Comparison of ENCODE assay signal across 9 cellular contexts in genomic region chr7:139618482-139619366, GRCh38.
A peak's percentile ranks its signal among the peaks of the same experiment; 100 is the strongest.
DNase-seq lines count a peak whose midpoint lies in the region; ATAC-seq, FAIRE-seq and TF ChIP-seq lines count a peak whose summit lies in the region.
"Had no signal": no experiment of that assay in that cellular context is flagged by ENCODE, and none has a peak within 500 bp of the region (broad histone marks: within the 10 kb centered on the region; RNA-seq: fewer than 3 reads in every experiment).

No MANE protein-coding gene starts in this region.

- H2AFZ ChIP-seq in OCI-LY3 (ENCODE audit: low read depth, low read length), result no peak overlapping the region

- DNase-seq in A549 (ENCODE audit: low read depth in 1 of 2, low spot score in 1 of 2) (peak; percentile 57 to 63), GM10266 (ENCODE audit: extremely low spot score) (no peak), adipocyte (ENCODE audit: low read depth) (peak; percentile 70), iPS-NIHi7 (ENCODE audit: extremely low spot score) (peak; percentile 66)
- peak; percentile 14 to 23 (median 19) for DNase-seq in stimulated activated CD4-positive, alpha-beta T cell treated with anti-CD3 and anti-CD28 coated beads, TNF-alpha, amount 100 ng/mL, for 4 hours (ENCODE audit: low read depth in 3 of 3)

- CTCF ChIA-PET in A549 (lab: Yijun Ruan, JAX), result interaction anchor here (0.5 to 7.8 kb wide), 41 partner anchors 9 to 719 kb away, joined by 3 to 167 read pairs (median 4); partner anchors contain the start of gene PARP12

- TF ChIP-seq CTCF in A549 (IDR thresholded peaks at IDR 0.05) (peak; percentile 69), GM10266 (IDR thresholded peaks at IDR 0.05; ENCODE audit: control insufficient read depth, insufficient read depth, low read depth, missing control alignments) (peak; percentile 35), OCI-LY3 (IDR thresholded peaks at IDR 0.05; ENCODE audit: low read depth, low read length) (peak; percentile 56)

- no peaks in the 10 kb centered on the region for H3K36me3 ChIP-seq in OCI-LY3 (replicated peaks; ENCODE audit: low read depth, low read length)
- peaks cover 79% of the 10 kb centered on the region for H3K36me3 ChIP-seq in adipocyte (ENCODE audit: control insufficient read depth, insufficient read depth, low read length, severe bottlenecking)

- no peak for FAIRE-seq in A549 (lab: Jason Lieb, UNC)
- FAIRE-seq: colon had no signal

- ATAC-seq in A549 (peak; percentile 72 to 83), GM18868 (IDR thresholded peaks at IDR 0.05; ENCODE audit: unreplicated experiment) (no peak), HG02610 (IDR thresholded peaks at IDR 0.05; ENCODE audit: unreplicated experiment) (no peak)

- H4K20me1 ChIP-seq in OCI-LY3 (ENCODE audit: insufficient read depth, low read length), result no peaks in the 10 kb centered on the region

- H3K9me3 ChIP-seq in A549 (no peaks in the 10 kb centered on the region), OCI-LY3 (ENCODE audit: insufficient read depth, low read length) (no peaks in the 10 kb centered on the region), adipocyte (ENCODE audit: control insufficient read depth, low read length) (no peaks in the 10 kb centered on the region)

- 68% methylated on average over 10 of the region's 10 CpGs for WGBS in A549 (ENCODE audit: missing lambda C conversion rate)

- no peak overlapping the region for H3K4me2 ChIP-seq in A549
- H3K4me2 ChIP-seq in OCI-LY3 (ENCODE audit: low read length), result no peak overlapping the region

- H3K4me3 ChIP-seq in A549 (no peak overlapping the region), OCI-LY3 (ENCODE audit: low read length) (no peak overlapping the region), adipocyte (ENCODE audit: low read length) (no peak overlapping the region)

- H3K4me1 ChIP-seq in A549 (peaks cover 7% of the 10 kb centered on the region; the same call in 1 of the 3 replicates), OCI-LY3 (ENCODE audit: low read length) (no peaks in the 10 kb centered on the region), adipocyte (ENCODE audit: control insufficient read depth, insufficient read depth, low read length) (peaks cover 10% of the 10 kb centered on the region)

- POLR2A ChIA-PET in A549 (lab: Yijun Ruan, JAX), result interaction anchor here (1.1 kb wide), 1 partner anchor 558 kb away, joined by 3 read pairs; the partner anchor contains the start of gene KDM7A

- no peak overlapping the region for H3K27ac ChIP-seq in A549
- no peak overlapping the region for H3K27ac ChIP-seq in OCI-LY3 (ENCODE audit: low read length)

- H3K79me2 ChIP-seq in OCI-LY3 (ENCODE audit: low read length), result no peaks in the 10 kb centered on the region

- H3K9ac ChIP-seq in OCI-LY3 (ENCODE audit: low read length), result no peak overlapping the region
- H3K9ac ChIP-seq in adipocyte (ENCODE audit: low read length), result peak overlapping the region; percentile 31

- TF ChIP-seq EP300 in A549 (IDR thresholded peaks at IDR 0.05), result no peak

- H3K27me3 ChIP-seq in OCI-LY3 (ENCODE audit: low read depth, low read length), result no peaks in the 10 kb centered on the region; the same call in 1 of the 2 replicates
- no peaks in the 10 kb centered on the region for H3K27me3 ChIP-seq in adipocyte (replicated peaks; ENCODE audit: control insufficient read depth, insufficient read depth, low read length)

- TF ChIP-seq RAD21 in A549 (conservative IDR thresholded peaks at IDR 0.05 in 1 of 2, IDR thresholded peaks at IDR 0.05 in 1 of 2), result peak; percentile 74 to 83

- TF ChIP-seq POLR2A in A549 (IDR thresholded peaks at IDR 0.05; ENCODE audit: low read length), result no peak

TF ChIP-seq in A549, 52 proteins besides CTCF, POLR2A, EP300 and RAD21:
- TF ChIP-seq ATOH8 (CRISPR knock-in tag; IDR thresholded peaks at IDR 0.05; ENCODE audit: low read depth) (no peak), ELK1 (IDR thresholded peaks at IDR 0.05; ENCODE audit: low read depth, low read length) (no peak), SMC3 (IDR thresholded peaks at IDR 0.05) (peak; percentile 74), NR3C1 (IDR thresholded peaks at IDR 0.05) (no peak), GATA3 (IDR thresholded peaks at IDR 0.05; ENCODE audit: borderline replicate concordance) (no peak), E2F6 (IDR thresholded peaks at IDR 0.05; ENCODE audit: borderline replicate concordance, low read depth) (no peak)
TF ChIP-seq in A549: peak in this region for 1.

Comparison
In these comparisons a context has a peak if more than half of its experiments do, and no peak if none do; other contexts are left out.
1. ATAC-seq: peak in A549 (2 of 2); none in GM18868 (single experiment) and HG02610 (single experiment).
2. Peak in every context shown above with its lines, with median percentiles within 50 percentile points of each other: CTCF ChIP-seq.